1 cellular context compared by ENCODE assay signal in the genomic region with DNA sequence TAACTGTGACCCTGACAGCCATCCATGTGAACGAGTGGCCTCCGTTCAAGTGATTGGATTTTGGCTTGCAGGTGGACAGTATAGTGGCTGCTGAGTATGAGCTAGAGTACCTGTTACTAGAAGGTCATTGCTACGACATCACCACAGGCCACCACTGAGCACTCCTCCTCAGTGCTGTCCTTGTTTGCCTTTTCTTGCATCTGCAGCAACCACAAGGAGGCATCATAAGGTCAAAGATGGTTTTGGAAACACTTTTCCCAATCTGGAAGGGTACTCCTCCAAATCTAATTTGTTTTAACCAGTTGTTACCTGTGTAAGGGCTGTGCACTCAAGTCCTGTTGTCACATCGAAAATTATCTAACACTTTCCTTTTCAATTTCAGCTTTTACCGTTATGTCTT.
TF ChIP-seq lines count a peak whose summit lies in the region.

No MANE protein-coding gene starts in this region.

TF ChIP-seq in IMR-90, 13 proteins besides CTCF, POLR2A, EP300 and RAD21:
- TF ChIP-seq ELK1 (IDR thresholded peaks at IDR 0.05; ENCODE audit: borderline replicate concordance, low read depth, low read length) (no peak), CEBPB (IDR thresholded peaks at IDR 0.05; ENCODE audit: low read depth, low read length) (no peak), MXI1 (IDR thresholded peaks at IDR 0.05; ENCODE audit: borderline replicate concordance, low read depth, low read length) (no peak), BHLHE40 (IDR thresholded peaks at IDR 0.05; ENCODE audit: low read depth, low read length) (no peak), SMC3 (IDR thresholded peaks at IDR 0.05; ENCODE audit: low read depth, low read length) (peak; percentile 38; the same call in 1 of the 2 replicates)
TF ChIP-seq in IMR-90: peak in this region for 1.
